14 cellular contexts compared by ENCODE assay signal in the genomic region with DNA sequence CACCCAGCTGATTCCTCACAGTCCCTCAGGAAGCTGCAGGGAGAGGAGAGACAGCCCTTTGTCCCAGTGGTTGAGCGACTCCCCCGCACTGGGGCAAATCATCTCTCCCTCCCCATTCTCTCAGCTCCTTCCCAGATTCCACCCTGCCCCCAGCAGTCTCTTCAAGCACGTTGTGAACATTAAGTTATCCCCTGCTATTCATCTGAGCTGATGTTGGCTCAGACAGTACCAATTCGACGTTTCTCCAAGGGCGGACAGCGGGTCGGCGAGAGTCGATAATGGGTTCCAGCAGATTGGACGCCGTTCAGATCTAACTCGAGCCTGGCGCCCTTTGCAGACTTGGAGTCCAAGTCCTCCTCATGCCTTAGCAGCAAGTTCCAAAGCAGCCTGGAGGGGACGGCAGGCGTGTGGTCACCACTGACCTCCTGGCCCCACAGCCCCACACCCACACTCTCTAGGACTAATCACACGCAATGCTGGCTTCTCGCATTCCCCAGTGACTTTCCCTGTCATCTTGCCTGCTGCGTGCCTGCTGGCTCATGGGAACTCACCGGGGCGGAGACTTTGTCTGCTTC.
DNase-seq lines count a peak whose midpoint lies in the region; ATAC-seq, FAIRE-seq and TF ChIP-seq lines count a peak whose summit lies in the region.
"Had no signal": no experiment of that assay in that cellular context is flagged by ENCODE, and none has a peak within 500 bp of the region (broad histone marks: within the 10 kb centered on the region; RNA-seq: fewer than 3 reads in every experiment).

No MANE protein-coding gene starts in this region.

- no peak for TF ChIP-seq EP300 in GM12878 (IDR thresholded peaks at IDR 0.05; ENCODE audit: borderline replicate concordance in 1 of 2, control insufficient read depth in 1 of 2, low read depth in 2 of 2, low read length in 2 of 2)

- DNase-seq in EL (peak; percentile 68), GM12878 (ENCODE audit: low read depth, low spot score) (no peak), left ventricle myocardium superior (peak; percentile 78), DMS153 treated with DMSO at 0.1 percent for 48 hours (lab: John Stamatoyannopoulos, UW; ENCODE audit: unreplicated experiment) (no peak), DMS79 (lab: John Stamatoyannopoulos, UW) (no peak)
- DNase-seq in stimulated activated CD4-positive, alpha-beta T cell treated with anti-CD3 and anti-CD28 coated beads, Interleukin-4, amount 100 ng/mL, for 1 hour = no peak
- DNase-seq: activated T-cell treated with anti-CD3 and anti-CD28 coated beads for 4 hours, hypothalamus, NCI-H510A, PC-9 had no signal

- H3K36me3 ChIP-seq in GM12878 (ENCODE audit: control insufficient read depth in 2 of 2, insufficient read depth in 2 of 2, low read length in 1 of 2) (peaks cover 0 to 9% of the 10 kb centered on the region in 2 experiments; a peak in 2 of 4 replicates), skeletal muscle satellite cell (ENCODE audit: insufficient read depth, low read length) (no peaks in the 10 kb centered on the region)
- H3K36me3 ChIP-seq: HAP-1 had no signal

- TF ChIP-seq CTCF in GM12878 (IDR thresholded peaks at IDR 0.05 in 2 of 3, conservative IDR thresholded peaks at IDR 0.05 in 1 of 3; ENCODE audit: control insufficient read depth in 2 of 3, extremely low read depth in 1 of 3, insufficient read depth in 1 of 3, low read depth in 3 of 3, low read length in 3 of 3) = no peak

- in situ Hi-C loops in GM12878 (cut with MboI) = no loop called here

- H3K4me2 ChIP-seq in GM12878 (ENCODE audit: control insufficient read depth, insufficient read depth) (no peak overlapping the region), skeletal muscle satellite cell (ENCODE audit: low read length) (peak overlapping the region; percentile 52)
- H3K4me2 ChIP-seq: PC-9 had no signal

- H3K4me1 ChIP-seq in GM12878 (ENCODE audit: control insufficient read depth, insufficient read depth, low read length) (no peaks in the 10 kb centered on the region), skeletal muscle satellite cell (ENCODE audit: control insufficient read depth, insufficient read depth, low read length) (peaks cover 27% of the 10 kb centered on the region)
- H3K4me1 ChIP-seq: HAP-1 had no signal

- CTCF ChIA-PET in GM12878 (lab: Yijun Ruan, JAX) = interaction anchor here (1.1 kb wide), 1 partner anchor 350 kb away, joined by 4 read pairs; no protein-coding TSS in a partner anchor

- ATAC-seq in GM12878 (no peak), left ventricle myocardium superior (peak; percentile 91), SK-N-SH treated with all-trans-retinoic acid at 6 μM for 48 hours (no peak)

- no peak for TF ChIP-seq POLR2A in GM12878 (IDR thresholded peaks at IDR 0.05; ENCODE audit: low read depth, low read length)

- intact Hi-C loops in GM12878 (cut with micrococcal nuclease; ENCODE audit: unreplicated experiment) = no loop called here
- intact Hi-C loops in left ventricle myocardium superior (cut with micrococcal nuclease) = no loop called here

- no peak for TF ChIP-seq RAD21 in GM12878 (IDR thresholded peaks at IDR 0.05; ENCODE audit: insufficient read depth, low read depth, low read length)

- 97% methylated on average over 21 of the region's 21 CpGs for WGBS in GM12878 (ENCODE audit: insufficient coverage, insufficient replicate concordance, low lambda C conversion rate, missing lambda C conversion rate)

- no peaks in the 10 kb centered on the region for H4K20me1 ChIP-seq in GM12878 (ENCODE audit: control insufficient read depth, insufficient read depth)

- H3K79me2 ChIP-seq in GM12878 (ENCODE audit: control insufficient read depth, insufficient read depth, low read length) = peaks cover 3% of the 10 kb centered on the region; the same call in 1 of the 2 replicates

- FAIRE-seq in GM12878 (lab: Jason Lieb, UNC) = no peak

- SMC1A ChIA-PET in GM12878 (lab: Charles Lee; ENCODE audit: uncharacterized antibody, unreplicated experiment) = interaction anchor here (1.3 kb wide), 2 partner anchors 8 to 229 kb away, joined by 3 read pairs; no protein-coding TSS in a partner anchor

- POLR2A ChIA-PET in GM12878 (lab: Charles Lee) = no interaction called here

- no peaks in the 10 kb centered on the region for H3K27me3 ChIP-seq in GM12878 (replicated peaks in 1 of 2; ENCODE audit: control insufficient read depth in 2 of 2, insufficient read depth in 2 of 2, low read length in 1 of 2)
- no peaks in the 10 kb centered on the region for H3K27me3 ChIP-seq in skeletal muscle satellite cell (ENCODE audit: control insufficient read depth, insufficient read depth, low read length)

- no peak overlapping the region for H2AFZ ChIP-seq in GM12878 (ENCODE audit: control insufficient read depth, low read depth, low read length)
- H2AFZ ChIP-seq: PC-9 had no signal

- H3K27ac ChIP-seq in GM12878 (ENCODE audit: control insufficient read depth, insufficient read depth) = no peak overlapping the region
- H3K27ac ChIP-seq: C4-2B, PC-9 had no signal

- no peak overlapping the region for H3K4me3 ChIP-seq in GM12878
- H3K4me3 ChIP-seq in skeletal muscle satellite cell (ENCODE audit: low read length) = no peak overlapping the region
- H3K4me3 ChIP-seq: HAP-1, PC-9 had no signal

- BruUV-seq in GM12878 (replicated peaks; lab: Mats Ljungman, UMichigan) = no TSS peak

- H3K9me3 ChIP-seq in GM12878 (replicated peaks; ENCODE audit: control insufficient read depth, insufficient read depth, low read length) (no peaks in the 10 kb centered on the region), skeletal muscle satellite cell (replicated peaks; ENCODE audit: low read length) (no peaks in the 10 kb centered on the region)
- H3K9me3 ChIP-seq: HAP-1 had no signal

- no peak overlapping the region for H3K9ac ChIP-seq in GM12878 (ENCODE audit: control insufficient read depth, insufficient read depth, low read length)
- no peak overlapping the region for H3K9ac ChIP-seq in skeletal muscle satellite cell (ENCODE audit: low read depth, low read length)

- RAD21 ChIA-PET in GM12878 (lab: Charles Lee; ENCODE audit: unreplicated experiment) = no interaction called here

TF ChIP-seq in GM12878, 131 proteins besides CTCF, POLR2A, EP300 and RAD21:
- TF ChIP-seq BHLHE40 (IDR thresholded peaks at IDR 0.05; ENCODE audit: borderline replicate concordance in 1 of 2, low read depth in 2 of 2, low read length in 1 of 2) = no peak
- TF ChIP-seq, protein P1, sequence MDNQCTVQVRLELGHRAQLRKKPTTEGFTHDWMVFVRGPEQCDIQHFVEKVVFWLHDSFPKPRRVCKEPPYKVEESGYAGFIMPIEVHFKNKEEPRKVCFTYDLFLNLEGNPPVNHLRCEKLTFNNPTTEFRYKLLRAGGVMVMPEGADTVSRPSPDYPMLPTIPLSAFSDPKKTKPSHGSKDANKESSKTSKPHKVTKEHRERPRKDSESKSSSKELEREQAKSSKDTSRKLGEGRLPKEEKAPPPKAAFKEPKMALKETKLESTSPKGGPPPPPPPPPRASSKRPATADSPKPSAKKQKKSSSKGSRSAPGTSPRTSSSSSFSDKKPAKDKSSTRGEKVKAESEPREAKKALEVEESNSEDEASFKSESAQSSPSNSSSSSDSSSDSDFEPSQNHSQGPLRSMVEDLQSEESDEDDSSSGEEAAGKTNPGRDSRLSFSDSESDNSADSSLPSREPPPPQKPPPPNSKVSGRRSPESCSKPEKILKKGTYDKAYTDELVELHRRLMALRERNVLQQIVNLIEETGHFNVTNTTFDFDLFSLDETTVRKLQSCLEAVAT (IDR thresholded peaks at IDR 0.05) = 0 out of 2 replicates have a peak, but pooled peaks have one; percentile 29
- no peak for TF ChIP-seq SMARCA5 (IDR thresholded peaks at IDR 0.05)
- no peak for TF ChIP-seq SIX5 (IDR thresholded peaks at IDR 0.05; ENCODE audit: low read depth, low read length, severe bottlenecking)
- no peak for TF ChIP-seq SRF (IDR thresholded peaks at IDR 0.05; ENCODE audit: low read depth in 2 of 2, low read length in 2 of 2)
- TF ChIP-seq IRF4 (IDR thresholded peaks at IDR 0.05; ENCODE audit: low read depth, low read length) = no peak
- no peak for TF ChIP-seq BMI1 (IDR thresholded peaks at IDR 0.05; ENCODE audit: borderline replicate concordance)

TF ChIP-seq in SK-N-SH treated with all-trans-retinoic acid at 6 μM for 48 hours, 23 proteins besides CTCF, POLR2A, EP300 and RAD21 (continues in another document):
- TF ChIP-seq, protein P2, sequence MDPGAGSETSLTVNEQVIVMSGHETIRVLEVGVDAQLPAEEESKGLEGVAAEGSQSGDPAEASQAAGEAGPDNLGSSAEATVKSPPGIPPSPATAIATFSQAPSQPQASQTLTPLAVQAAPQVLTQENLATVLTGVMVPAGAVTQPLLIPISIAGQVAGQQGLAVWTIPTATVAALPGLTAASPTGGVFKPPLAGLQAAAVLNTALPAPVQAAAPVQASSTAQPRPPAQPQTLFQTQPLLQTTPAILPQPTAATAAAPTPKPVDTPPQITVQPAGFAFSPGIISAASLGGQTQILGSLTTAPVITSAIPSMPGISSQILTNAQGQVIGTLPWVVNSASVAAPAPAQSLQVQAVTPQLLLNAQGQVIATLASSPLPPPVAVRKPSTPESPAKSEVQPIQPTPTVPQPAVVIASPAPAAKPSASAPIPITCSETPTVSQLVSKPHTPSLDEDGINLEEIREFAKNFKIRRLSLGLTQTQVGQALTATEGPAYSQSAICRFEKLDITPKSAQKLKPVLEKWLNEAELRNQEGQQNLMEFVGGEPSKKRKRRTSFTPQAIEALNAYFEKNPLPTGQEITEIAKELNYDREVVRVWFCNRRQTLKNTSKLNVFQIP (CRISPR knock-in tag; IDR thresholded peaks at IDR 0.05; ENCODE audit: borderline replicate concordance, low read depth) = no peak
- TF ChIP-seq, protein P3, sequence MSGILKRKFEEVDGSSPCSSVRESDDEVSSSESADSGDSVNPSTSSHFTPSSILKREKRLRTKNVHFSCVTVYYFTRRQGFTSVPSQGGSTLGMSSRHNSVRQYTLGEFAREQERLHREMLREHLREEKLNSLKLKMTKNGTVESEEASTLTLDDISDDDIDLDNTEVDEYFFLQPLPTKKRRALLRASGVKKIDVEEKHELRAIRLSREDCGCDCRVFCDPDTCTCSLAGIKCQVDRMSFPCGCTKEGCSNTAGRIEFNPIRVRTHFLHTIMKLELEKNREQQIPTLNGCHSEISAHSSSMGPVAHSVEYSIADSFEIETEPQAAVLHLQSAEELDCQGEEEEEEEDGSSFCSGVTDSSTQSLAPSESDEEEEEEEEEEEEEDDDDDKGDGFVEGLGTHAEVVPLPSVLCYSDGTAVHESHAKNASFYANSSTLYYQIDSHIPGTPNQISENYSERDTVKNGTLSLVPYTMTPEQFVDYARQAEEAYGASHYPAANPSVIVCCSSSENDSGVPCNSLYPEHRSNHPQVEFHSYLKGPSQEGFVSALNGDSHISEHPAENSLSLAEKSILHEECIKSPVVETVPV (CRISPR knock-in tag; IDR thresholded peaks at IDR 0.05) = no peak
- no peak for TF ChIP-seq ZNF8 (CRISPR knock-in tag; IDR thresholded peaks at IDR 0.05)
- no peak for TF ChIP-seq ZC3H10 (CRISPR knock-in tag; IDR thresholded peaks at IDR 0.05)
- TF ChIP-seq ISL1 (CRISPR knock-in tag; IDR thresholded peaks at IDR 0.05) = no peak
- TF ChIP-seq ZFP30 (CRISPR knock-in tag; IDR thresholded peaks at IDR 0.05) = no peak
- no peak for TF ChIP-seq ARNTL (CRISPR knock-in tag; IDR thresholded peaks at IDR 0.05; ENCODE audit: borderline replicate concordance, low read depth)
- no peak for TF ChIP-seq ZFP3 (CRISPR knock-in tag; IDR thresholded peaks at IDR 0.05)
- no peak for TF ChIP-seq CSDC2 (CRISPR knock-in tag; IDR thresholded peaks at IDR 0.05)

Comparison
In these comparisons a context has a peak if more than half of its experiments do, and no peak if none do; other contexts are left out.
1. DNase-seq: peak in EL (single experiment) and left ventricle myocardium superior (single experiment); none in GM12878 (single experiment), DMS153 treated with DMSO at 0.1 percent for 48 hours (single experiment), DMS79 (single experiment) and stimulated activated CD4-positive, alpha-beta T cell treated with anti-CD3 and anti-CD28 coated beads, Interleukin-4, amount 100 ng/mL, for 1 hour (single experiment).